ENCODE assay signal across 22 cellular contexts in genomic region chr11:116188350-116188749, GRCh38.
"Had no signal": no experiment of that assay in that cellular context is flagged by ENCODE, and none has a peak within 500 bp of the region (broad histone marks: within the 10 kb centered on the region; RNA-seq: fewer than 3 reads in every experiment).

No MANE protein-coding gene starts in this region.

- H3K36me3 Mint-ChIP-seq: naive thymus-derived CD8-positive, alpha-beta T cell; stimulated activated naive B cell treated with anti-CD40 and anti-IgM and Interleukin-4, amounts not matched to agents 10 μg/mL and 1 μg/mL and 100 μg/mL, for 72 hours; type B pancreatic cell had no signal

- H3K9me3 ChIP-seq: esophagus squamous epithelium, lower lobe of right lung, prostate gland, right atrium auricular region, stomach, thyroid gland had no signal

- H3K9me3 Mint-ChIP-seq: type B pancreatic cell had no signal

- H3K27ac Mint-ChIP-seq: effector memory CD8-positive, alpha-beta T cell; naive thymus-derived CD8-positive, alpha-beta T cell; stimulated activated naive B cell treated with anti-CD40 and anti-IgM and Interleukin-4, amounts not matched to agents 10 μg/mL and 1 μg/mL and 100 μg/mL, for 72 hours; type B pancreatic cell had no signal

- ATAC-seq: effector memory CD8-positive, alpha-beta T cell; left ventricle myocardium superior; lower lobe of right lung; naive thymus-derived CD8-positive, alpha-beta T cell; stimulated activated naive B cell treated with anti-CD40 and anti-IgM and Interleukin-4, amounts not matched to agents 10 μg/mL and 1 μg/mL and 100 μg/mL, for 72 hours had no signal

- H3K36me3 ChIP-seq: esophagus squamous epithelium, lower lobe of right lung, prostate gland, right atrium auricular region, stomach, thyroid gland had no signal

- H3K27me3 ChIP-seq: right atrium auricular region, thyroid gland had no signal

- FAIRE-seq: endometrium, keratinocyte had no signal

- H3K27ac ChIP-seq: esophagus squamous epithelium, lower lobe of right lung, prostate gland, right atrium auricular region, skin epidermis, stomach, thyroid gland had no signal

- H3K4me3 Mint-ChIP-seq: effector memory CD8-positive, alpha-beta T cell; naive thymus-derived CD8-positive, alpha-beta T cell; stimulated activated naive B cell treated with anti-CD40 and anti-IgM and Interleukin-4, amounts not matched to agents 10 μg/mL and 1 μg/mL and 100 μg/mL, for 72 hours; type B pancreatic cell had no signal

- H3K4me1 ChIP-seq: lower lobe of right lung, prostate gland had no signal

- DNase-seq: cerebellar nuclear complex; cortex of kidney; effector memory CD8-positive, alpha-beta T cell; erythroblast; esophagus squamous epithelium; foreskin melanocyte; head of caudate nucleus; left ventricle myocardium superior; lower lobe of right lung; naive thymus-derived CD8-positive, alpha-beta T cell; nucleus accumbens; stimulated activated CD4-positive, alpha-beta T cell treated with anti-CD3 and anti-CD28 coated beads, Interleukin-15, amount 100 ng/mL, for 24 hours; stimulated activated CD4-positive, alpha-beta T cell treated with anti-CD3 and anti-CD28 coated beads, Interleukin-2, amount 100 ng/mL, for 48 hours; stimulated activated naive B cell treated with anti-CD40 and anti-IgM and Interleukin-4, amounts not matched to agents 10 μg/mL and 1 μg/mL and 100 μg/mL, for 72 hours; stomach; thyroid gland had no signal

- H3K4me3 ChIP-seq: esophagus squamous epithelium, lower lobe of right lung, prostate gland, right atrium auricular region, skin epidermis, stomach, thyroid gland had no signal
